8 cellular contexts compared by ENCODE assay signal in genomic region chr13:49248433-49249002, GRCh38. TPM values are rescaled to one million over a fixed set of nuclear protein-coding genes. Genes with fewer than 3 reads are reported as not detected.
DNase-seq lines count a peak whose midpoint lies in the region; ATAC-seq and TF ChIP-seq lines count a peak whose summit lies in the region.

No MANE protein-coding gene starts in this region.

- WGBS in body of pancreas, 2 donors, result 1% methylated on average over 18 of the region's 18 CpGs

- H3K4me3 ChIP-seq in CD4-positive, alpha-beta memory T cell (ENCODE audit: low read length in 2 of 2), result peak overlapping the region; percentile 86 to 89
- H3K4me3 ChIP-seq in MG63, result peak overlapping the region; percentile 74
- peak overlapping the region; percentile 52 to 85 for H3K4me3 ChIP-seq in body of pancreas

- no peak for TF ChIP-seq POLR2A in body of pancreas (IDR thresholded peaks at IDR 0.05)

- H3K9me3 Mint-ChIP-seq in CD4-positive, alpha-beta memory T cell, result peaks cover 0 to 2% (median 0%) of the 10 kb centered on the region in 8 donors
- H3K9me3 Mint-ChIP-seq in immature natural killer cell, result no peaks in the 10 kb centered on the region
- no peaks in the 10 kb centered on the region for H3K9me3 Mint-ChIP-seq in stimulated activated naive B cell treated with anti-CD40 and anti-IgM and Interleukin-4, amounts not matched to agents 10 μg/mL and 1 μg/mL and 100 μg/mL, for 72 hours

- H3K4me1 ChIP-seq in CD4-positive, alpha-beta memory T cell (ENCODE audit: insufficient read depth, low read length), result peaks cover 53% of the 10 kb centered on the region
- H3K4me1 ChIP-seq in body of pancreas, result peaks cover 19% of the 10 kb centered on the region

- H3K27ac Mint-ChIP-seq in CD4-positive, alpha-beta memory T cell, result peak overlapping the region; percentile 95 to 99 (median 97)
- H3K27ac Mint-ChIP-seq in immature natural killer cell, result peak overlapping the region; percentile 96 to 99 (median 99)
- H3K27ac Mint-ChIP-seq in stimulated activated naive B cell treated with anti-CD40 and anti-IgM and Interleukin-4, amounts not matched to agents 10 μg/mL and 1 μg/mL and 100 μg/mL, for 72 hours, result peak overlapping the region; percentile 98

- H3K36me3 ChIP-seq in CD4-positive, alpha-beta memory T cell (ENCODE audit: insufficient read depth, low read length), result peaks cover 3% of the 10 kb centered on the region
- H3K36me3 ChIP-seq in MG63 (peaks cover 2% of the 10 kb centered on the region; the same call in 1 of the 2 replicates), body of pancreas (replicated peaks in 1 of 2; ENCODE audit: insufficient read depth in 1 of 2, low read depth in 2 of 2) (no peaks in the 10 kb centered on the region)

- peaks cover 28 to 57% (median 43%) of the 10 kb centered on the region in 4 donors for H3K4me1 Mint-ChIP-seq in CD4-positive, alpha-beta memory T cell
- peaks cover 22 to 48% of the 10 kb centered on the region in 2 donors for H3K4me1 Mint-ChIP-seq in immature natural killer cell
- peaks cover 13 to 18% of the 10 kb centered on the region in 2 donors for H3K4me1 Mint-ChIP-seq in stimulated activated naive B cell treated with anti-CD40 and anti-IgM and Interleukin-4, amounts not matched to agents 10 μg/mL and 1 μg/mL and 100 μg/mL, for 72 hours

- ATAC-seq in GM19463 (IDR thresholded peaks at IDR 0.05; ENCODE audit: unreplicated experiment) (peak; percentile 2), body of pancreas (peak; percentile 37), HG03469 (IDR thresholded peaks at IDR 0.05; ENCODE audit: unreplicated experiment) (no peak)
- ATAC-seq in stimulated activated naive B cell treated with anti-CD40 and anti-IgM and Interleukin-4, amounts not matched to agents 10 μg/mL and 1 μg/mL and 100 μg/mL, for 72 hours (replicated peaks), result peak; percentile 15 to 26

- peaks cover 0 to 23% of the 10 kb centered on the region in 2 donors for H3K36me3 Mint-ChIP-seq in CD4-positive, alpha-beta memory T cell
- H3K36me3 Mint-ChIP-seq in immature natural killer cell, result peaks cover 0 to 5% (median 5%) of the 10 kb centered on the region in 3 donors
- H3K36me3 Mint-ChIP-seq in stimulated activated naive B cell treated with anti-CD40 and anti-IgM and Interleukin-4, amounts not matched to agents 10 μg/mL and 1 μg/mL and 100 μg/mL, for 72 hours, result peaks cover 0 to 8% of the 10 kb centered on the region in 2 donors

- POLR2A ChIA-PET in CD4-positive, alpha-beta memory T cell (lab: Charles Lee; ENCODE audit: partially characterized antibody), result interaction anchor here (1.2 to 2.5 kb wide), 7 partner anchors 10 to 337 kb away, joined by 3 to 33 read pairs (median 7); partner anchors contain the start of genes CAB39L, FNDC3A, RCBTB1 and SETDB2

- H3K27ac ChIP-seq in CD4-positive, alpha-beta memory T cell (ENCODE audit: low read depth, low read length), result peak overlapping the region; percentile 89
- H3K27ac ChIP-seq in body of pancreas, result peak overlapping the region; percentile 77 to 91 (median 91)

- H3K27me3 Mint-ChIP-seq in CD4-positive, alpha-beta memory T cell, result peaks cover 0 to 2% of the 10 kb centered on the region in 2 donors
- peaks cover 8 to 12% (median 10%) of the 10 kb centered on the region in 3 donors for H3K27me3 Mint-ChIP-seq in immature natural killer cell (ENCODE audit: low read depth in 3 of 3)
- H3K27me3 Mint-ChIP-seq in stimulated activated naive B cell treated with anti-CD40 and anti-IgM and Interleukin-4, amounts not matched to agents 10 μg/mL and 1 μg/mL and 100 μg/mL, for 72 hours, result no peaks in the 10 kb centered on the region

- no peaks in the 10 kb centered on the region for H3K9me3 ChIP-seq in CD4-positive, alpha-beta memory T cell (ENCODE audit: control insufficient read depth in 1 of 2, low read length in 2 of 2)
- H3K9me3 ChIP-seq in MG63 (no peaks in the 10 kb centered on the region), body of pancreas (no peaks in the 10 kb centered on the region)

- TF ChIP-seq CTCF in body of pancreas (IDR thresholded peaks at IDR 0.05), result no peak

- H3K4me3 Mint-ChIP-seq in CD4-positive, alpha-beta memory T cell, result peak overlapping the region; percentile 94 to 99 (median 97)
- H3K4me3 Mint-ChIP-seq in immature natural killer cell, result peak overlapping the region; percentile 98 to 100 (median 99)
- H3K4me3 Mint-ChIP-seq in stimulated activated naive B cell treated with anti-CD40 and anti-IgM and Interleukin-4, amounts not matched to agents 10 μg/mL and 1 μg/mL and 100 μg/mL, for 72 hours, result peak overlapping the region; percentile 97 to 98

- DNase-seq in CD4-positive, alpha-beta memory T cell, result peak in 2 of 5 donors; percentile 25 to 28
- DNase-seq in MG63 (no peak), body of pancreas (no peak), immature natural killer cell (peak; percentile 39 to 48 (median 41)), NCI-H2029 treated with DMSO at 0.1 percent for 48 hours (lab: John Stamatoyannopoulos, UW) (no peak)
- no peak for DNase-seq in stimulated activated naive B cell treated with anti-CD40 and anti-IgM and Interleukin-4, amounts not matched to agents 10 μg/mL and 1 μg/mL and 100 μg/mL, for 72 hours

- intact Hi-C loops in CD4-positive, alpha-beta memory T cell (cut with micrococcal nuclease), result loop anchor here (2.0 to 5.0 kb wide), 4 partner anchors 32 to 544 kb away; partner anchors contain the start of genes KPNA3, PHF11 and RCBTB1
- intact Hi-C loops in body of pancreas (cut with DNase I), result no loop called here

- H3K27me3 ChIP-seq in CD4-positive, alpha-beta memory T cell (ENCODE audit: insufficient read depth, low read length), result no peaks in the 10 kb centered on the region
- H3K27me3 ChIP-seq in MG63, result peaks cover 6% of the 10 kb centered on the region; the same call in 1 of the 2 replicates
- H3K27me3 ChIP-seq in body of pancreas, result no peaks in the 10 kb centered on the region

- CTCF ChIA-PET in CD4-positive, alpha-beta memory T cell (lab: Charles Lee; ENCODE audit: partially characterized antibody), result interaction anchor here (0.9 to 3.0 kb wide), 10 partner anchors 8 to 273 kb away, joined by 3 to 17 read pairs (median 7); partner anchors contain the start of genes CAB39L, FNDC3A and SETDB2

RNA-seq across cellular contexts. Expression of gene CDADC1, which starts 0.8 kb away (rescaled TPM):
- total RNA-seq in CD4-positive, alpha-beta memory T cell, result 10 to 100 TPM; 14.7 to 15.9 TPM
- 10 to 100 TPM in 1 of 2 donors, 1 to 10 TPM in 1; 6.2 to 10.1 TPM for polyA plus RNA-seq in CD4-positive, alpha-beta memory T cell
- total RNA-seq in MG63 (2014; rRNA removed; shearing (Covaris generic); ENCODE audit: low replicate concordance), result 0.39 and 6.1 TPM in 2 replicates
- 1 to 10 TPM; 3.9 to 5.6 TPM for total RNA-seq in body of pancreas
- polyA plus RNA-seq in immature natural killer cell, result 10 to 100 TPM; 11.2 to 17.9 (median 13.0) TPM

RNA-seq across cellular contexts. Expression of gene MLNR, which starts 28.4 kb away (rescaled TPM):
- total RNA-seq in CD4-positive, alpha-beta memory T cell, result not detected
- polyA plus RNA-seq in CD4-positive, alpha-beta memory T cell, result not detected
- total RNA-seq in MG63 (2014; rRNA removed; shearing (Covaris generic); ENCODE audit: low replicate concordance), result not detected in 2 replicates
- total RNA-seq in body of pancreas, result not detected
- not detected for polyA plus RNA-seq in immature natural killer cell

Comparison
In these comparisons a context has a peak if more than half of its experiments do, and no peak if none do; other contexts are left out.
1. DNase-seq: peak in immature natural killer cell (3 of 3); none in MG63 (single experiment), body of pancreas (0 of 4), stimulated activated naive B cell treated with anti-CD40 and anti-IgM and Interleukin-4, amounts not matched to agents 10 μg/mL and 1 μg/mL and 100 μg/mL, for 72 hours (single experiment) and NCI-H2029 treated with DMSO at 0.1 percent for 48 hours (single experiment).
2. Peak in every context shown above with its lines, with median percentiles within 50 percentile points of each other: H3K4me3 ChIP-seq, H3K27ac Mint-ChIP-seq and H3K4me3 Mint-ChIP-seq.